In the genomic region with DNA sequence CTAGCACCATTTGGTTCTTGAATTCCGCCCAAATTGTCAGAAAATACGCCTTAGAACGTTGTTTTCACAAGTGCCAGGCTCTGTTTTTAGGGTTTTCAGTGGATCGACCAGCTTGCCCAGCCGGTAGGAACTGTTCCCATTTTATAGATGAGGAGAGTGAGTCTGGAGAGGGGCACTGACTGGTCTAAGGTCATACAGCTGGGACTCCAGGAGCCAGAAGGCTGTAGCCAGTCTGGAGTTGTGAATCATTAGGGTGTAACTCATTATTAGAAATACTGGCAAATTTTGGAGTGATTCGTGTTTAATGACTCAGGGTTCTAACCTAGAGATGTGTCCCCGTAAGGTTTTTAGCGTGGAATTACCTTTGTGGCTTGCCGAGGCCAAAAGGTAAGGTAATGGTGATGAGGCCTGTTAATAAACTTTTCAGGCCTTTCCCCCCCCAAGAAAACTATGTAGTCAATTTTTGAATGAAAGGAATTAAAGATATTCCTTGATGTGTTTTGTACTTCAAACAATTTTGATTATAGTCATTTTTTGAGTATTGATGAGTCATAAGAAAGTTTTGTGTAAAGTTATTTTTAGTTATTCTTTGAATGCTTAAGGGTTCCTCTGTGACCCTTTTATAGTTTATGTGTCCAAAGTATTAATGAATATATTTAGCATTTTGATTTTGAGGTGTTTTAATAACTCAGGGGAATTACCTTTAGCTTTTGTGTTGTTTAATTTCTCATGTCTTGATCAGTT, we compare ENCODE assay signal across 8 cellular contexts. TPM values are rescaled to one million over a fixed set of nuclear protein-coding genes. Genes with fewer than 3 reads are reported as not detected.
DNase-seq lines count a peak whose midpoint lies in the region; ATAC-seq, FAIRE-seq and TF ChIP-seq lines count a peak whose summit lies in the region.

No MANE protein-coding gene starts in this region.

- peak overlapping the region; percentile 90 for H3K27ac Mint-ChIP-seq in mesothelial cell of epicardium

- H3K27me3 ChIP-seq in brain microvascular endothelial cell (replicated peaks), result no peaks in the 10 kb centered on the region

- H3K4me3 Mint-ChIP-seq in mesothelial cell of epicardium, result peak overlapping the region; percentile 79

- TF ChIP-seq CTCF in brain microvascular endothelial cell (IDR thresholded peaks at IDR 0.05; ENCODE audit: low read depth, low read length, missing control alignments) (no peak), mesothelial cell of epicardium (IDR thresholded peaks at IDR 0.05; ENCODE audit: unreplicated experiment) (no peak)

- no peak for ATAC-seq in HG02610 (IDR thresholded peaks at IDR 0.05; ENCODE audit: unreplicated experiment)
- no peak for ATAC-seq in left colon

- H3K4me1 Mint-ChIP-seq in mesothelial cell of epicardium, result peaks cover 46% of the 10 kb centered on the region

- no peaks in the 10 kb centered on the region for H3K27me3 Mint-ChIP-seq in mesothelial cell of epicardium (ENCODE audit: low read depth)

- in situ Hi-C loops in Caki2 (cut with HindIII; ENCODE audit: low pct_unique_long_range_greater_than_20kb, low sequenced_read_pairs), result no loop called here
- in situ Hi-C loops in brain microvascular endothelial cell (cut with HindIII; ENCODE audit: low pct_ligation_motif_present, low sequenced_read_pairs), result no loop called here

- H3K9me3 Mint-ChIP-seq in mesothelial cell of epicardium, result no peaks in the 10 kb centered on the region

- H3K36me3 ChIP-seq in brain microvascular endothelial cell (replicated peaks), result no peaks in the 10 kb centered on the region

- intact Hi-C loops in left colon (cut with DNase I, micrococcal nuclease), result loop anchor here in 1 of 2 donors (10.0 kb wide), 1 partner anchor 196 kb away; no protein-coding TSS in a partner anchor

- H3K4me3 ChIP-seq in brain microvascular endothelial cell (ENCODE audit: low read depth, low read length), result peak overlapping the region; percentile 80

- H3K36me3 Mint-ChIP-seq in mesothelial cell of epicardium, result no peaks in the 10 kb centered on the region

- DNase-seq in Caki2 (ENCODE audit: low read depth), result peak; percentile 51
- DNase-seq in Kasumi-1 (lab: John Stamatoyannopoulos, UW), result peak; percentile 14 to 36
- DNase-seq in brain microvascular endothelial cell, result peak; percentile 18
- no peak for DNase-seq in mesothelial cell of epicardium (ENCODE audit: low spot score in 2 of 2, unreplicated experiment in 2 of 2)
- no peak for DNase-seq in frontal cortex (ENCODE audit: low spot score in 2 of 2)
- DNase-seq in urothelium cell line (ENCODE audit: low spot score), result no peak
- DNase-seq in left colon, result no peak

- H3K27ac ChIP-seq in brain microvascular endothelial cell, result peak overlapping the region; percentile 98

- no peak for FAIRE-seq in frontal cortex (lab: Jason Lieb, UNC)
- FAIRE-seq in urothelium cell line (lab: Jason Lieb, UNC), result no peak

RNA-seq across cellular contexts. Expression of a gene that starts 2.1 kb away (rescaled TPM):
- 20.3 and 43.5 TPM in 2 replicates for total RNA-seq in Caki2 (2014; rRNA removed; shearing (Covaris generic); ENCODE audit: low replicate concordance)
- total RNA-seq in mesothelial cell of epicardium (77.2 to 79.7 TPM (median 78.7 TPM) in 3 replicates), frontal cortex (172 TPM), left colon (10 to 100 TPM; 62.0 to 62.1 TPM)

Comparison
In these comparisons a context has a peak if more than half of its experiments do, and no peak if none do; other contexts are left out.
1. DNase-seq: peak in Caki2 (single experiment), Kasumi-1 (2 of 2) and brain microvascular endothelial cell (single experiment); none in mesothelial cell of epicardium (0 of 2), frontal cortex (0 of 2), urothelium cell line (single experiment) and left colon (0 of 2).